Comparison of ENCODE assay signal across 24 cellular contexts in genomic region chr15:37217567-37217966, GRCh38.
DNase-seq lines count a peak whose midpoint lies in the region; ATAC-seq, FAIRE-seq and TF ChIP-seq lines count a peak whose summit lies in the region.
"Had no signal": no experiment of that assay in that cellular context is flagged by ENCODE, and none has a peak within 500 bp of the region (broad histone marks: within the 10 kb centered on the region; RNA-seq: fewer than 3 reads in every experiment).

No MANE protein-coding gene starts in this region.

- intact Hi-C loops in K562 (cut with micrococcal nuclease) (no loop called here), uterus (cut with DNase I; ENCODE audit: low total_unique reads) (no loop called here)

- peak; percentile 32 for DNase-seq in Karpas-422
- DNase-seq in K562 (ENCODE audit: extremely low read depth in 1 of 4, low spot score in 3 of 4): no peak
- peak; percentile 32 for DNase-seq in hepatocyte (ENCODE audit: low spot score)
- DNase-seq in uterus: no peak
- no peak for DNase-seq in NOMO-1 treated with dmso at 0.1 percent for 144 hours (lab: John Stamatoyannopoulos, UW; ENCODE audit: unreplicated experiment)
- DNase-seq in kidney tubule cell (ENCODE audit: low spot score): no peak
- DNase-seq: ACHN; CD4-positive, alpha-beta T cell; DND-41; GOT3; NCI-H1105; NCI-H2029 treated with DMSO at 0.1 percent for 48 hours; NCI-H226; NCI-H510A treated with DMSO at 0.1 percent for 48 hours; NCI-H774; SHP77; SW 1271 had no signal

- CTCF ChIA-PET in K562 (lab: Yijun Ruan, JAX; ENCODE audit: low intra/inter-chr PET ratio): no interaction called here

- H3K79me2 ChIP-seq in Karpas-422 (ENCODE audit: low read length) (no peaks in the 10 kb centered on the region), K562 (ENCODE audit: control insufficient read depth, insufficient read depth, low read length) (no peaks in the 10 kb centered on the region), hepatocyte (no peaks in the 10 kb centered on the region)

- TF ChIP-seq POLR2A in K562 (conservative IDR thresholded peaks at IDR 0.05) (no peak), uterus (IDR thresholded peaks at IDR 0.05) (no peak)

- no TSS peak for BruUV-seq in K562 (replicated peaks; lab: Mats Ljungman, UMichigan)

- in situ Hi-C loops in K562 (cut with MboI): no loop called here

- H4K20me1 ChIP-seq in Karpas-422 (ENCODE audit: insufficient read depth, low read depth, low read length) (no peaks in the 10 kb centered on the region), K562 (replicated peaks; ENCODE audit: control insufficient read depth, insufficient read depth, low read length) (no peaks in the 10 kb centered on the region), hepatocyte (ENCODE audit: insufficient read depth, poor library complexity, severe bottlenecking) (no peaks in the 10 kb centered on the region)
- H4K20me1 ChIP-seq: BLaER1 had no signal

- no peak for FAIRE-seq in K562 (lab: Jason Lieb, UNC)
- FAIRE-seq: GM12878, RCC 7860 had no signal

- no peaks in the 10 kb centered on the region for H3K9me2 ChIP-seq in Karpas-422 (replicated peaks; ENCODE audit: insufficient read depth, low read length)
- H3K9me2 ChIP-seq in hepatocyte (replicated peaks; ENCODE audit: insufficient read depth): no peaks in the 10 kb centered on the region

- WGBS in K562 (ENCODE audit: insufficient coverage, low coverage, missing lambda C conversion rate): 0% methylated on average over 1 of the region's 1 CpG
- WGBS in hepatocyte (ENCODE audit: low lambda C conversion rate, missing lambda C conversion rate): 96% methylated on average over 1 of the region's 1 CpG

- no peaks in the 10 kb centered on the region for H3K9me1 ChIP-seq in K562 (ENCODE audit: control insufficient read depth, insufficient read depth, low read length)

- no peak overlapping the region for H3K4me2 ChIP-seq in Karpas-422 (ENCODE audit: low read depth, low read length, poor library complexity, severe bottlenecking)
- H3K4me2 ChIP-seq in K562 (ENCODE audit: insufficient read depth, low read length): no peak overlapping the region
- H3K4me2 ChIP-seq in hepatocyte: no peak overlapping the region
- H3K4me2 ChIP-seq: BLaER1, KMS-11 had no signal

- TF ChIP-seq RAD21 in K562 (CRISPR knock-in tag; conservative IDR thresholded peaks at IDR 0.05 in 1 of 2, IDR thresholded peaks at IDR 0.05 in 1 of 2): no peak

- H3K4me1 ChIP-seq in Karpas-422 (ENCODE audit: low read length) (no peaks in the 10 kb centered on the region), K562 (replicated peaks in 1 of 2; ENCODE audit: control insufficient read depth in 2 of 2, insufficient read depth in 2 of 2, low read length in 2 of 2) (no peaks in the 10 kb centered on the region), hepatocyte (ENCODE audit: insufficient read depth) (peaks cover 2% of the 10 kb centered on the region), uterus (no peaks in the 10 kb centered on the region)
- H3K4me1 ChIP-seq: BLaER1 had no signal

- H3K27me3 ChIP-seq in Karpas-422 (ENCODE audit: low read length): no peaks in the 10 kb centered on the region
- H3K27me3 ChIP-seq in K562 (ENCODE audit: control insufficient read depth in 2 of 2, insufficient read depth in 2 of 2, low read length in 2 of 2): no peaks in the 10 kb centered on the region
- no peaks in the 10 kb centered on the region for H3K27me3 ChIP-seq in hepatocyte
- no peaks in the 10 kb centered on the region for H3K27me3 ChIP-seq in uterus
- H3K27me3 ChIP-seq: BLaER1 had no signal

- POLR2A ChIA-PET in K562 (lab: Yijun Ruan, JAX): interaction anchor here (1.6 kb wide), 1 partner anchor 25 kb away, joined by 6 read pairs; no protein-coding TSS in a partner anchor

- H3K27ac ChIP-seq in Karpas-422 (ENCODE audit: low read length) (no peak overlapping the region), K562 (ENCODE audit: extremely low read depth, low read depth, low read length) (no peak overlapping the region), hepatocyte (peak overlapping the region; percentile 36), uterus (no peak overlapping the region)
- H3K27ac ChIP-seq: BLaER1, KMS-11, SK-N-MC had no signal

- peak; percentile 33; the same call in 1 of the 2 replicates for TF ChIP-seq EP300 in K562 (IDR thresholded peaks at IDR 0.05; ENCODE audit: low read length)

- no peaks in the 10 kb centered on the region for H3K9me3 ChIP-seq in Karpas-422 (ENCODE audit: low read length)
- no peaks in the 10 kb centered on the region for H3K9me3 ChIP-seq in K562 (replicated peaks; ENCODE audit: control insufficient read depth, insufficient read depth, low read depth, low read length)
- no peaks in the 10 kb centered on the region for H3K9me3 ChIP-seq in hepatocyte (ENCODE audit: low read depth)
- no peaks in the 10 kb centered on the region for H3K9me3 ChIP-seq in uterus
- H3K9me3 ChIP-seq: BLaER1, Caco-2 had no signal

- TF ChIP-seq CTCF in K562 (IDR thresholded peaks at IDR 0.05 in 2 of 3, conservative IDR thresholded peaks at IDR 0.05 in 1 of 3; ENCODE audit: insufficient read depth in 2 of 3, low read depth in 1 of 3, low read length in 3 of 3) (no peak), hepatocyte (IDR thresholded peaks at IDR 0.05; ENCODE audit: poor library complexity) (no peak), uterus (IDR thresholded peaks at IDR 0.05) (no peak)

- no peak overlapping the region for H3K4me3 ChIP-seq in Karpas-422 (ENCODE audit: low read length)
- no peak overlapping the region for H3K4me3 ChIP-seq in K562
- no peak overlapping the region for H3K4me3 ChIP-seq in hepatocyte
- H3K4me3 ChIP-seq in uterus: no peak overlapping the region
- H3K4me3 ChIP-seq: BLaER1, GM12878, SK-N-MC had no signal

- H3K9ac ChIP-seq in Karpas-422 (ENCODE audit: low read length) (no peak overlapping the region), K562 (ENCODE audit: insufficient read depth in 1 of 2, low read depth in 2 of 2, low read length in 2 of 2) (no peak overlapping the region)
- H3K9ac ChIP-seq: BLaER1, KMS-11 had no signal

- no peaks in the 10 kb centered on the region for H3K36me3 ChIP-seq in Karpas-422 (ENCODE audit: insufficient read depth, low read length)
- no peaks in the 10 kb centered on the region for H3K36me3 ChIP-seq in K562 (ENCODE audit: control insufficient read depth, insufficient read depth, low read length)
- H3K36me3 ChIP-seq in hepatocyte (replicated peaks; ENCODE audit: insufficient read depth, low read depth): no peaks in the 10 kb centered on the region
- H3K36me3 ChIP-seq in uterus: no peaks in the 10 kb centered on the region
- H3K36me3 ChIP-seq: BLaER1 had no signal

- ATAC-seq in K562: no peak
- no peak for ATAC-seq in GM18520 (IDR thresholded peaks at IDR 0.05; ENCODE audit: unreplicated experiment)

- no peak overlapping the region for H2AFZ ChIP-seq in Karpas-422 (ENCODE audit: low read length)
- no peak overlapping the region for H2AFZ ChIP-seq in K562 (ENCODE audit: low read depth, low read length)
- no peak overlapping the region for H2AFZ ChIP-seq in hepatocyte

TF ChIP-seq in K562, 482 proteins besides CTCF, POLR2A, EP300 and RAD21:
- TF ChIP-seq TRIM24 (IDR thresholded peaks at IDR 0.05) (peak in 1 of 2 experiments; percentile 60; a peak in 1 of 4 replicates), JUND (IDR thresholded peaks at IDR 0.05; ENCODE audit: borderline replicate concordance, low read depth, low read length) (peak; percentile 4; the same call in 1 of the 2 replicates), JUND (tag; IDR thresholded peaks at IDR 0.05; ENCODE audit: borderline replicate concordance, low read depth, low read length) (no peak), CEBPG (CRISPR knock-in tag; IDR thresholded peaks at IDR 0.05) (no peak), CEBPG (tag; conservative IDR thresholded peaks at IDR 0.05 in 1 of 2, IDR thresholded peaks at IDR 0.05 in 1 of 2) (peak; percentile 76 to 93), GTF2A2 (tag; IDR thresholded peaks at IDR 0.05) (no peak), NR2C1 (IDR thresholded peaks at IDR 0.05) (no peak), NR2C1 (tag; IDR thresholded peaks at IDR 0.05) (peak; percentile 30; the same call in 1 of the 2 replicates), CEBPB (tag; IDR thresholded peaks at IDR 0.05) (peak; percentile 29; the same call in 1 of the 2 replicates), DEAF1 (CRISPR knock-in tag; IDR thresholded peaks at IDR 0.05) (no peak), ATF7 (IDR thresholded peaks at IDR 0.05) (peak; percentile 40; the same call in 1 of the 2 replicates), NR2C2 (CRISPR knock-in tag; IDR thresholded peaks at IDR 0.05) (no peak), NR2C2 (tag; IDR thresholded peaks at IDR 0.05) (peak; percentile 83; the same call in 1 of the 2 replicates)
- TF ChIP-seq, protein P1, sequence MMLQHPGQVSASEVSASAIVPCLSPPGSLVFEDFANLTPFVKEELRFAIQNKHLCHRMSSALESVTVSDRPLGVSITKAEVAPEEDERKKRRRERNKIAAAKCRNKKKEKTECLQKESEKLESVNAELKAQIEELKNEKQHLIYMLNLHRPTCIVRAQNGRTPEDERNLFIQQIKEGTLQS (IDR thresholded peaks at IDR 0.05): peak; percentile 70
- TF ChIP-seq, protein P1 (CRISPR knock-in tag; conservative IDR thresholded peaks at IDR 0.05): no peak

Comparison
In these comparisons a context has a peak if more than half of its experiments do, and no peak if none do; other contexts are left out.
1. DNase-seq: peak in Karpas-422 (single experiment) and hepatocyte (single experiment); none in K562 (0 of 4), uterus (0 of 2), NOMO-1 treated with dmso at 0.1 percent for 144 hours (single experiment) and kidney tubule cell (single experiment).